8 cellular contexts compared by ENCODE assay signal in the genomic region with DNA sequence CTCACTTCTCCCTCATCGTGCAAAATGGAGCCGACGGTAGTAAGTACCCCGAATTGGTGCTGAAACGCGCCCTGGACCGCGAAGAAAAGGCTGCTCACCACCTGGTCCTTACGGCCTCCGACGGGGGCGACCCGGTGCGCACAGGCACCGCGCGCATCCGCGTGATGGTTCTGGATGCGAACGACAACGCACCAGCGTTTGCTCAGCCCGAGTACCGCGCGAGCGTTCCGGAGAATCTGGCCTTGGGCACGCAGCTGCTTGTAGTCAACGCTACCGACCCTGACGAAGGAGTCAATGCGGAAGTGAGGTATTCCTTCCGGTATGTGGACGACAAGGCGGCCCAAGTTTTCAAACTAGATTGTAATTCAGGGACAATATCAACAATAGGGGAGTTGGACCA. TPM values are rescaled to one million over a fixed set of nuclear protein-coding genes. Genes with fewer than 3 reads are reported as not detected.
A peak's percentile ranks its signal among the peaks of the same experiment; 100 is the strongest.
DNase-seq lines count a peak whose midpoint lies in the region; ATAC-seq and TF ChIP-seq lines count a peak whose summit lies in the region.

No MANE protein-coding gene starts in this region.

- H3K36me3 ChIP-seq in stomach smooth muscle (ENCODE audit: control insufficient read depth in 2 of 2, insufficient read depth in 2 of 2, low read length in 2 of 2) (no peaks in the 10 kb centered on the region), esophagus squamous epithelium (no peaks in the 10 kb centered on the region)

- DNase-seq in activated CD8-positive, alpha-beta memory T cell treated with anti-CD3 and anti-CD28 coated beads, Interleukin-2, amount 10 ng/mL, durations not matched to agents 7 days and 5 days: no peak
- no peak for DNase-seq in activated CD8-positive, alpha-beta memory T cell treated with anti-CD3 and anti-CD28 coated beads, Interleukin-2, amount 50 U/mL, for 48 hours
- DNase-seq in foreskin fibroblast (peak in 1 of 2 donors; percentile 72), esophagus squamous epithelium (lab: John Stamatoyannopoulos, UW) (no peak), erythroblast (lab: John Stamatoyannopoulos, UW) (no peak)
- no peak for DNase-seq in effector CD8-positive, alpha-beta T cell (lab: John Stamatoyannopoulos, UW)

- no peak overlapping the region for H3K9ac ChIP-seq in stomach smooth muscle (ENCODE audit: low read length in 2 of 2)

- CTCF ChIA-PET in activated CD8-positive, alpha-beta memory T cell treated with anti-CD3 and anti-CD28 coated beads, Interleukin-2, amount 10 ng/mL, durations not matched to agents 7 days and 5 days (lab: Charles Lee): interaction anchor here (1.0 to 2.2 kb wide), 8 partner anchors 11 to 101 kb away, joined by 3 to 23 read pairs (median 5); a partner anchor contains a TSS

- WGBS in esophagus squamous epithelium, 2 donors: 21 to 22% methylated on average over 4 to 10 of the region's 37 CpGs

- H3K4me1 Mint-ChIP-seq in activated CD8-positive, alpha-beta memory T cell treated with anti-CD3 and anti-CD28 coated beads, Interleukin-2, amount 10 ng/mL, durations not matched to agents 7 days and 5 days: peaks cover 5% of the 10 kb centered on the region

- H3K27me3 Mint-ChIP-seq in activated CD8-positive, alpha-beta memory T cell treated with anti-CD3 and anti-CD28 coated beads, Interleukin-2, amount 10 ng/mL, durations not matched to agents 7 days and 5 days: peaks cover 47% of the 10 kb centered on the region

- TF ChIP-seq POLR2A in esophagus squamous epithelium (IDR thresholded peaks at IDR 0.05) (no peak), erythroblast (IDR thresholded peaks at IDR 0.05; ENCODE audit: low read length) (no peak)

- peak overlapping the region; percentile 29 for H3K4me3 Mint-ChIP-seq in activated CD8-positive, alpha-beta memory T cell treated with anti-CD3 and anti-CD28 coated beads, Interleukin-2, amount 10 ng/mL, durations not matched to agents 7 days and 5 days

- no peak overlapping the region for H3K27ac Mint-ChIP-seq in activated CD8-positive, alpha-beta memory T cell treated with anti-CD3 and anti-CD28 coated beads, Interleukin-2, amount 10 ng/mL, durations not matched to agents 7 days and 5 days

- H3K27me3 ChIP-seq in stomach smooth muscle (ENCODE audit: control insufficient read depth in 1 of 2, insufficient read depth in 2 of 2, low read length in 2 of 2) (no peaks in the 10 kb centered on the region), esophagus squamous epithelium (peaks cover 0 to 7% (median 0%) of the 10 kb centered on the region in 4 donors)

- peaks cover 6% of the 10 kb centered on the region for H3K36me3 Mint-ChIP-seq in activated CD8-positive, alpha-beta memory T cell treated with anti-CD3 and anti-CD28 coated beads, Interleukin-2, amount 10 ng/mL, durations not matched to agents 7 days and 5 days

- H3K9me3 Mint-ChIP-seq in activated CD8-positive, alpha-beta memory T cell treated with anti-CD3 and anti-CD28 coated beads, Interleukin-2, amount 10 ng/mL, durations not matched to agents 7 days and 5 days (ENCODE audit: low read depth): peaks cover 18% of the 10 kb centered on the region

- peak overlapping the region; percentile 48 to 53 for H3K4me3 ChIP-seq in foreskin fibroblast (ENCODE audit: low read depth in 1 of 2, low read length in 2 of 2)
- H3K4me3 ChIP-seq in stomach smooth muscle (ENCODE audit: low read length in 2 of 2): peak overlapping the region; percentile 58 to 59
- H3K4me3 ChIP-seq in esophagus squamous epithelium: peak overlapping the region in 2 of 4 donors; percentile 34 to 49

- intact Hi-C loops in esophagus squamous epithelium (cut with DNase I): no loop called here

- no peak for TF ChIP-seq CTCF in foreskin fibroblast (IDR thresholded peaks at IDR 0.05; ENCODE audit: low read depth, low read length)
- TF ChIP-seq CTCF in esophagus squamous epithelium (IDR thresholded peaks at IDR 0.05): no peak

- ATAC-seq in activated CD8-positive, alpha-beta memory T cell treated with anti-CD3 and anti-CD28 coated beads, Interleukin-2, amount 10 ng/mL, durations not matched to agents 7 days and 5 days: no peak
- peak; percentile 72 for ATAC-seq in HG03432 (IDR thresholded peaks at IDR 0.05; ENCODE audit: unreplicated experiment)

- H3K9me3 ChIP-seq in stomach smooth muscle (ENCODE audit: control insufficient read depth in 2 of 2, low read length in 2 of 2) (peaks cover 15 to 61% of the 10 kb centered on the region in 2 donors), esophagus squamous epithelium (peaks cover 16 to 100% (median 82%) of the 10 kb centered on the region in 3 donors)

- no peaks in the 10 kb centered on the region for H3K4me1 ChIP-seq in stomach smooth muscle (ENCODE audit: control insufficient read depth, insufficient read depth, low read length)
- H3K4me1 ChIP-seq in esophagus squamous epithelium: peaks cover 0 to 12% (median 0%) of the 10 kb centered on the region in 3 donors

- H3K27ac ChIP-seq in stomach smooth muscle (ENCODE audit: low read length): no peak overlapping the region
- H3K27ac ChIP-seq in esophagus squamous epithelium: no peak overlapping the region

RNA-seq across cellular contexts. Expression of a gene that starts 1.0 kb away (rescaled TPM):
- under 1 TPM in 1 of 2 experiments, not detected in 1; 0.07 TPM for total RNA-seq in activated CD8-positive, alpha-beta memory T cell treated with anti-CD3 and anti-CD28 coated beads, Interleukin-2, amount 10 ng/mL, durations not matched to agents 7 days and 5 days
- 1 to 10 TPM; 2.0 to 8.0 (median 2.5) TPM for total RNA-seq in esophagus squamous epithelium

RNA-seq across cellular contexts. Expression of a gene that starts 10.4 kb away (rescaled TPM):
- total RNA-seq in activated CD8-positive, alpha-beta memory T cell treated with anti-CD3 and anti-CD28 coated beads, Interleukin-2, amount 10 ng/mL, durations not matched to agents 7 days and 5 days: not detected
- total RNA-seq in esophagus squamous epithelium: 1 to 10 TPM; 1.1 to 4.2 (median 3.5) TPM

RNA-seq across cellular contexts. Expression of a gene that starts 13.8 kb away (rescaled TPM):
- total RNA-seq in activated CD8-positive, alpha-beta memory T cell treated with anti-CD3 and anti-CD28 coated beads, Interleukin-2, amount 10 ng/mL, durations not matched to agents 7 days and 5 days: not detected
- 10 to 100 TPM in 1 of 4 donors, 1 to 10 TPM in 3; 4.1 to 10.9 (median 5.8) TPM for total RNA-seq in esophagus squamous epithelium

RNA-seq across cellular contexts. Expression of a gene that starts 18.5 kb away (rescaled TPM):
- not detected for total RNA-seq in activated CD8-positive, alpha-beta memory T cell treated with anti-CD3 and anti-CD28 coated beads, Interleukin-2, amount 10 ng/mL, durations not matched to agents 7 days and 5 days
- 1 to 10 TPM; 4.1 to 8.0 (median 7.3) TPM for total RNA-seq in esophagus squamous epithelium

RNA-seq across cellular contexts. Expression of a gene that starts 23.5 kb away (rescaled TPM):
- not detected for total RNA-seq in activated CD8-positive, alpha-beta memory T cell treated with anti-CD3 and anti-CD28 coated beads, Interleukin-2, amount 10 ng/mL, durations not matched to agents 7 days and 5 days
- total RNA-seq in esophagus squamous epithelium: 1 to 10 TPM; 1.4 to 5.7 (median 4.2) TPM

Comparison
In these comparisons a context has a peak if more than half of its experiments do, and no peak if none do; other contexts are left out.
1. RNA of a gene that starts 13.8 kb away (total RNA-seq): 4.1 to 10.9 TPM in esophagus squamous epithelium; not detected in activated CD8-positive, alpha-beta memory T cell treated with anti-CD3 and anti-CD28 coated beads, Interleukin-2, amount 10 ng/mL, durations not matched to agents 7 days and 5 days; every median in the first group is over 4 times any median in the second.